Comparison of ENCODE assay signal across 1 cellular context in the genomic region with DNA sequence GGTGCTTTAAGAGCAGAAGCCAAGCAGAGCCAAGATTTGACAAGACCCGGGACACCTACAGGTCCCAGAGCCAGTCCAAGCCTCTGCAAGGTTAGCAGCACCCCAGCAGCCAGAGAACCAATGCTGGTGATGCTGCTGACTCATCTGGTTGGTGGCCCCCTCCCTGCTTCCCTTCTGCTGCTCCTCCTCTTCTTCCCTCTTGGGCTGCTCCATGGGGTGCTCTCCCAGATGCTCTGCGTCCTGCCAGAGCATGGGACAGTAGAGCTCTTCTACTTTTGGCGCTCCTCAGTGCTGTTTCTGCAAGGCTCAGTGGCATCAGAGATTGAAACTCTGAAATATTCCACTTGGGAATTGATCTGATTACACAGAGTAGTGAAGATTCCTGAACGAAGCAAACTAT.
TF ChIP-seq lines count a peak whose summit lies in the region.

No MANE protein-coding gene starts in this region.

TF ChIP-seq in GM23338, 12 proteins besides CTCF, POLR2A, EP300 and RAD21 (continued from another document):
- TF ChIP-seq EZH2phosphoT487 (IDR thresholded peaks at IDR 0.05; ENCODE audit: unreplicated experiment): no peak
- TF ChIP-seq, protein P1, sequence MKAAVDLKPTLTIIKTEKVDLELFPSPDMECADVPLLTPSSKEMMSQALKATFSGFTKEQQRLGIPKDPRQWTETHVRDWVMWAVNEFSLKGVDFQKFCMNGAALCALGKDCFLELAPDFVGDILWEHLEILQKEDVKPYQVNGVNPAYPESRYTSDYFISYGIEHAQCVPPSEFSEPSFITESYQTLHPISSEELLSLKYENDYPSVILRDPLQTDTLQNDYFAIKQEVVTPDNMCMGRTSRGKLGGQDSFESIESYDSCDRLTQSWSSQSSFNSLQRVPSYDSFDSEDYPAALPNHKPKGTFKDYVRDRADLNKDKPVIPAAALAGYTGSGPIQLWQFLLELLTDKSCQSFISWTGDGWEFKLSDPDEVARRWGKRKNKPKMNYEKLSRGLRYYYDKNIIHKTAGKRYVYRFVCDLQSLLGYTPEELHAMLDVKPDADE (IDR thresholded peaks at IDR 0.05): no peak
- TF ChIP-seq, protein P2, sequence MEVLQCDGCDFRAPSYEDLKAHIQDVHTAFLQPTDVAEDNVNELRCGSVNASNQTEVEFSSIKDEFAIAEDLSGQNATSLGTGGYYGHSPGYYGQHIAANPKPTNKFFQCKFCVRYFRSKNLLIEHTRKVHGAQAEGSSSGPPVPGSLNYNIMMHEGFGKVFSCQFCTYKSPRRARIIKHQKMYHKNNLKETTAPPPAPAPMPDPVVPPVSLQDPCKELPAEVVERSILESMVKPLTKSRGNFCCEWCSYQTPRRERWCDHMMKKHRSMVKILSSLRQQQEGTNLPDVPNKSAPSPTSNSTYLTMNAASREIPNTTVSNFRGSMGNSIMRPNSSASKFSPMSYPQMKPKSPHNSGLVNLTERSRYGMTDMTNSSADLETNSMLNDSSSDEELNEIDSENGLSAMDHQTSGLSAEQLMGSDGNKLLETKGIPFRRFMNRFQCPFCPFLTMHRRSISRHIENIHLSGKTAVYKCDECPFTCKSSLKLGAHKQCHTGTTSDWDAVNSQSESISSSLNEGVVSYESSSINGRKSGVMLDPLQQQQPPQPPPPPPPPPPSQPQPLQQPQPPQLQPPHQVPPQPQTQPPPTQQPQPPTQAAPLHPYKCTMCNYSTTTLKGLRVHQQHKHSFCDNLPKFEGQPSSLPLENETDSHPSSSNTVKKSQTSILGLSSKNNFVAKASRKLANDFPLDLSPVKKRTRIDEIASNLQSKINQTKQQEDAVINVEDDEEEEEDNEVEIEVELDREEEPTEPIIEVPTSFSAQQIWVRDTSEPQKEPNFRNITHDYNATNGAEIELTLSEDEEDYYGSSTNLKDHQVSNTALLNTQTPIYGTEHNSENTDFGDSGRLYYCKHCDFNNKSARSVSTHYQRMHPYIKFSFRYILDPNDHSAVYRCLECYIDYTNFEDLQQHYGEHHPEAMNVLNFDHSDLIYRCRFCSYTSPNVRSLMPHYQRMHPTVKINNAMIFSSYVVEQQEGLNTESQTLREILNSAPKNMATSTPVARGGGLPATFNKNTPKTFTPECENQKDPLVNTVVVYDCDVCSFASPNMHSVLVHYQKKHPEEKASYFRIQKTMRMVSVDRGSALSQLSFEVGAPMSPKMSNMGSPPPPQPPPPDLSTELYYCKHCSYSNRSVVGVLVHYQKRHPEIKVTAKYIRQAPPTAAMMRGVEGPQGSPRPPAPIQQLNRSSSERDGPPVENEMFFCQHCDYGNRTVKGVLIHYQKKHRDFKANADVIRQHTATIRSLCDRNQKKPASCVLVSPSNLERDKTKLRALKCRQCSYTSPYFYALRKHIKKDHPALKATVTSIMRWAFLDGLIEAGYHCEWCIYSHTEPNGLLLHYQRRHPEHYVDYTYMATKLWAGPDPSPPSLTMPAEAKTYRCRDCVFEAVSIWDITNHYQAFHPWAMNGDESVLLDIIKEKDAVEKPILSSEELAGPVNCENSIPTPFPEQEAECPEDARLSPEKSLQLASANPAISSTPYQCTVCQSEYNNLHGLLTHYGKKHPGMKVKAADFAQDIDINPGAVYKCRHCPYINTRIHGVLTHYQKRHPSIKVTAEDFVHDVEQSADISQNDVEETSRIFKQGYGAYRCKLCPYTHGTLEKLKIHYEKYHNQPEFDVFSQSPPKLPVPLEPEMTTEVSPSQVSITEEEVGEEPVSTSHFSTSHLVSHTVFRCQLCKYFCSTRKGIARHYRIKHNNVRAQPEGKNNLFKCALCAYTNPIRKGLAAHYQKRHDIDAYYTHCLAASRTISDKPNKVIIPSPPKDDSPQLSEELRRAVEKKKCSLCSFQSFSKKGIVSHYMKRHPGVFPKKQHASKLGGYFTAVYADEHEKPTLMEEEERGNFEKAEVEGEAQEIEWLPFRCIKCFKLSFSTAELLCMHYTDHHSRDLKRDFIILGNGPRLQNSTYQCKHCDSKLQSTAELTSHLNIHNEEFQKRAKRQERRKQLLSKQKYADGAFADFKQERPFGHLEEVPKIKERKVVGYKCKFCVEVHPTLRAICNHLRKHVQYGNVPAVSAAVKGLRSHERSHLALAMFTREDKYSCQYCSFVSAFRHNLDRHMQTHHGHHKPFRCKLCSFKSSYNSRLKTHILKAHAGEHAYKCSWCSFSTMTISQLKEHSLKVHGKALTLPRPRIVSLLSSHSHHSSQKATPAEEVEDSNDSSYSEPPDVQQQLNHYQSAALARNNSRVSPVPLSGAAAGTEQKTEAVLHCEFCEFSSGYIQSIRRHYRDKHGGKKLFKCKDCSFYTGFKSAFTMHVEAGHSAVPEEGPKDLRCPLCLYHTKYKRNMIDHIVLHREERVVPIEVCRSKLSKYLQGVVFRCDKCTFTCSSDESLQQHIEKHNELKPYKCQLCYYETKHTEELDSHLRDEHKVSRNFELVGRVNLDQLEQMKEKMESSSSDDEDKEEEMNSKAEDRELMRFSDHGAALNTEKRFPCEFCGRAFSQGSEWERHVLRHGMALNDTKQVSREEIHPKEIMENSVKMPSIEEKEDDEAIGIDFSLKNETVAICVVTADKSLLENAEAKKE (CRISPR knock-in tag; IDR thresholded peaks at IDR 0.05): no peak
- TF ChIP-seq ZNF114 (CRISPR knock-in tag; IDR thresholded peaks at IDR 0.05): no peak
- TF ChIP-seq STAT1 (IDR thresholded peaks at IDR 0.05; ENCODE audit: unreplicated experiment): no peak
TF ChIP-seq in GM23338: peak in this region for 0.
